Comparison of ENCODE assay signal across 1 cellular context in genomic region chr19:46346821-46347571, GRCh38.
TF ChIP-seq lines count a peak whose summit lies in the region.

A gene with protein sequence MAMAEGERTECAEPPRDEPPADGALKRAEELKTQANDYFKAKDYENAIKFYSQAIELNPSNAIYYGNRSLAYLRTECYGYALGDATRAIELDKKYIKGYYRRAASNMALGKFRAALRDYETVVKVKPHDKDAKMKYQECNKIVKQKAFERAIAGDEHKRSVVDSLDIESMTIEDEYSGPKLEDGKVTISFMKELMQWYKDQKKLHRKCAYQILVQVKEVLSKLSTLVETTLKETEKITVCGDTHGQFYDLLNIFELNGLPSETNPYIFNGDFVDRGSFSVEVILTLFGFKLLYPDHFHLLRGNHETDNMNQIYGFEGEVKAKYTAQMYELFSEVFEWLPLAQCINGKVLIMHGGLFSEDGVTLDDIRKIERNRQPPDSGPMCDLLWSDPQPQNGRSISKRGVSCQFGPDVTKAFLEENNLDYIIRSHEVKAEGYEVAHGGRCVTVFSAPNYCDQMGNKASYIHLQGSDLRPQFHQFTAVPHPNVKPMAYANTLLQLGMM (plus strand): TSS chr19:46347087. CDS start chr19:46347097, 10 bp downstream.

TF ChIP-seq in GM12878, 131 proteins besides CTCF, POLR2A, EP300 and RAD21 (continued from another document and continues in another):
- TF ChIP-seq NFIC (IDR thresholded peaks at IDR 0.05; ENCODE audit: low read depth, low read length) (no peak), POLR2AphosphoS2 (IDR thresholded peaks at IDR 0.05; ENCODE audit: low read depth, low read length) (peak; percentile 77; the same call in 1 of the 2 replicates), CEBPZ (IDR thresholded peaks at IDR 0.05; ENCODE audit: low read depth, low read length) (no peak), RFX5 (IDR thresholded peaks at IDR 0.05; ENCODE audit: low read depth, low read length) (peak; percentile 23; the same call in 1 of the 2 replicates), FOXK2 (IDR thresholded peaks at IDR 0.05) (peak; percentile 52), ATF3 (IDR thresholded peaks at IDR 0.05; ENCODE audit: borderline replicate concordance, extremely low read depth, low read depth, low read length) (peak; percentile 86), FOXM1 (IDR thresholded peaks at IDR 0.05; ENCODE audit: low read depth, low read length) (no peak), SREBF1 (IDR thresholded peaks at IDR 0.05; ENCODE audit: low read length) (no peak), BCL11A (IDR thresholded peaks at IDR 0.05; ENCODE audit: low read depth, low read length) (no peak), ZBTB11 (CRISPR knock-in tag; IDR thresholded peaks at IDR 0.05) (no peak), SMAD1 (IDR thresholded peaks at IDR 0.05; ENCODE audit: low read depth, partially characterized antibody) (no peak), IKZF1 (conservative IDR thresholded peaks at IDR 0.05) (peak; percentile 45), ATF7 (IDR thresholded peaks at IDR 0.05; ENCODE audit: low read depth) (peak; percentile 89), CHD4 (IDR thresholded peaks at IDR 0.05) (no peak), FOS (IDR thresholded peaks at IDR 0.05; ENCODE audit: borderline replicate concordance, extremely low read depth, insufficient read length) (no peak), CHD2 (IDR thresholded peaks at IDR 0.05; ENCODE audit: borderline replicate concordance, low read depth, low read length) (0 out of 2 replicates have a peak, but pooled peaks have one; percentile 39), TARDBP (IDR thresholded peaks at IDR 0.05; ENCODE audit: borderline replicate concordance) (no peak), ZNF687 (IDR thresholded peaks at IDR 0.05) (peak; percentile 52; the same call in 1 of the 2 replicates), E2F8 (IDR thresholded peaks at IDR 0.05; ENCODE audit: low read depth, partially characterized antibody) (peak; percentile 43), HDAC6 (IDR thresholded peaks at IDR 0.05; ENCODE audit: unreplicated experiment) (no peak), RB1 (IDR thresholded peaks at IDR 0.05; ENCODE audit: borderline replicate concordance) (0 out of 2 replicates have a peak, but pooled peaks have one; percentile 39), CHD1 (IDR thresholded peaks at IDR 0.05; ENCODE audit: low read depth, low read length) (peak; percentile 82; the same call in 1 of the 2 replicates), TCF3 (IDR thresholded peaks at IDR 0.05; ENCODE audit: borderline replicate concordance, insufficient read depth, low read depth, low read length) (no peak), ZBTB33 (IDR thresholded peaks at IDR 0.05) (no peak; the same call in 1 of the 2 replicates), POLR2AphosphoS5 (IDR thresholded peaks at IDR 0.05; ENCODE audit: low read length) (peak; percentile 73; the same call in 1 of the 2 replicates), RELA (IDR thresholded peaks at IDR 0.05; ENCODE audit: borderline replicate concordance, partially characterized antibody) (no peak), SREBF2 (IDR thresholded peaks at IDR 0.05; ENCODE audit: low read length) (no peak)
- TF ChIP-seq, protein P1, sequence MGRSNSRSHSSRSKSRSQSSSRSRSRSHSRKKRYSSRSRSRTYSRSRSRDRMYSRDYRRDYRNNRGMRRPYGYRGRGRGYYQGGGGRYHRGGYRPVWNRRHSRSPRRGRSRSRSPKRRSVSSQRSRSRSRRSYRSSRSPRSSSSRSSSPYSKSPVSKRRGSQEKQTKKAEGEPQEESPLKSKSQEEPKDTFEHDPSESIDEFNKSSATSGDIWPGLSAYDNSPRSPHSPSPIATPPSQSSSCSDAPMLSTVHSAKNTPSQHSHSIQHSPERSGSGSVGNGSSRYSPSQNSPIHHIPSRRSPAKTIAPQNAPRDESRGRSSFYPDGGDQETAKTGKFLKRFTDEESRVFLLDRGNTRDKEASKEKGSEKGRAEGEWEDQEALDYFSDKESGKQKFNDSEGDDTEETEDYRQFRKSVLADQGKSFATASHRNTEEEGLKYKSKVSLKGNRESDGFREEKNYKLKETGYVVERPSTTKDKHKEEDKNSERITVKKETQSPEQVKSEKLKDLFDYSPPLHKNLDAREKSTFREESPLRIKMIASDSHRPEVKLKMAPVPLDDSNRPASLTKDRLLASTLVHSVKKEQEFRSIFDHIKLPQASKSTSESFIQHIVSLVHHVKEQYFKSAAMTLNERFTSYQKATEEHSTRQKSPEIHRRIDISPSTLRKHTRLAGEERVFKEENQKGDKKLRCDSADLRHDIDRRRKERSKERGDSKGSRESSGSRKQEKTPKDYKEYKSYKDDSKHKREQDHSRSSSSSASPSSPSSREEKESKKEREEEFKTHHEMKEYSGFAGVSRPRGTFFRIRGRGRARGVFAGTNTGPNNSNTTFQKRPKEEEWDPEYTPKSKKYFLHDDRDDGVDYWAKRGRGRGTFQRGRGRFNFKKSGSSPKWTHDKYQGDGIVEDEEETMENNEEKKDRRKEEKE (IDR thresholded peaks at IDR 0.05): 0 out of 2 replicates have a peak, but pooled peaks have one; percentile 12
- TF ChIP-seq, protein P2, sequence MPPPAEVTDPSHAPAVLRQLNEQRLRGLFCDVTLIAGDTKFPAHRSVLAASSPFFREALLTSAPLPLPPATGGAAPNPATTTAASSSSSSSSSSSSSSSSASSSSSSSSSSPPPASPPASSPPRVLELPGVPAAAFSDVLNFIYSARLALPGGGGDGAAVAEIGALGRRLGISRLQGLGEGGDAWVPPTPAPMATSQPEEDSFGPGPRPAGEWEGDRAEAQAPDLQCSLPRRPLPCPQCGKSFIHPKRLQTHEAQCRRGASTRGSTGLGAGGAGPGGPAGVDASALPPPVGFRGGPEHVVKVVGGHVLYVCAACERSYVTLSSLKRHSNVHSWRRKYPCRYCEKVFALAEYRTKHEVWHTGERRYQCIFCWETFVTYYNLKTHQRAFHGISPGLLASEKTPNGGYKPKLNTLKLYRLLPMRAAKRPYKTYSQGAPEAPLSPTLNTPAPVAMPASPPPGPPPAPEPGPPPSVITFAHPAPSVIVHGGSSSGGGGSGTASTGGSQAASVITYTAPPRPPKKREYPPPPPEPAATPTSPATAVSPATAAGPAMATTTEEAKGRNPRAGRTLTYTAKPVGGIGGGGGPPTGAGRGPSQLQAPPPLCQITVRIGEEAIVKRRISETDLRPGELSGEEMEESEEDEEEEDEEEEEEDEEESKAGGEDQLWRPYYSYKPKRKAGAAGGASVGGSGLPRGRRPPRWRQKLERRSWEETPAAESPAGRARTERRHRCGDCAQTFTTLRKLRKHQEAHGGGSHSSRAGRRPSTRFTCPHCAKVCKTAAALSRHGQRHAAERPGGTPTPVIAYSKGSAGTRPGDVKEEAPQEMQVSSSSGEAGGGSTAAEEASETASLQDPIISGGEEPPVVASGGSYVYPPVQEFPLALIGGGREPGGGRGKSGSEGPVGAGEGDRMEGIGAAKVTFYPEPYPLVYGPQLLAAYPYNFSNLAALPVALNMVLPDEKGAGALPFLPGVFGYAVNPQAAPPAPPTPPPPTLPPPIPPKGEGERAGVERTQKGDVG (CRISPR knock-in tag; IDR thresholded peaks at IDR 0.05): no peak
